24 cellular contexts compared by ENCODE assay signal in genomic region chr5:58077387-58077786, GRCh38.
DNase-seq lines count a peak whose midpoint lies in the region; ATAC-seq and TF ChIP-seq lines count a peak whose summit lies in the region.
"Had no signal": no experiment of that assay in that cellular context is flagged by ENCODE, and none has a peak within 500 bp of the region (broad histone marks: within the 10 kb centered on the region; RNA-seq: fewer than 3 reads in every experiment).

No MANE protein-coding gene starts in this region.

- ATAC-seq in heart left ventricle (no peak), left cardiac atrium (no peak), left ventricle myocardium superior (peak; percentile 52), GM19035 (IDR thresholded peaks at IDR 0.05; ENCODE audit: unreplicated experiment) (no peak), GM19023 (IDR thresholded peaks at IDR 0.05; ENCODE audit: unreplicated experiment) (no peak)
- ATAC-seq: natural killer cell, pancreas had no signal

- WGBS in heart left ventricle, 4 donors = 42 to 62% (median 52%) methylated on average over 3 of the region's 3 CpGs

- peaks cover 6 to 64% (median 50%) of the 10 kb centered on the region in 12 donors for H3K4me1 ChIP-seq in heart left ventricle
- peaks cover 0 to 18% (median 14%) of the 10 kb centered on the region in 4 donors for H3K4me1 ChIP-seq in tibial artery
- H3K4me1 ChIP-seq: pancreas had no signal

- H3K9me3 ChIP-seq in heart left ventricle (no peaks in the 10 kb centered on the region), tibial artery (no peaks in the 10 kb centered on the region)
- H3K9me3 ChIP-seq: pancreas had no signal

- DNase-seq in heart left ventricle = no peak
- DNase-seq in left cardiac atrium = no peak
- DNase-seq in astrocyte of the hippocampus (ENCODE audit: low read depth, low spot score) = peak; percentile 18
- peak; percentile 41 for DNase-seq in left ventricle myocardium superior
- no peak for DNase-seq in tibial artery
- DNase-seq in GOT3 (lab: John Stamatoyannopoulos, UW) = no peak
- DNase-seq: activated CD4-positive, alpha-beta memory T cell treated with anti-CD3 and anti-CD28 coated beads for 36 hours; activated CD4-positive, CD25-positive, alpha-beta regulatory T cell treated with anti-CD3 and anti-CD28 coated beads, Interleukin-2, amount 50 U/mL, for 72 hours; activated CD8-positive, alpha-beta memory T cell treated with anti-CD3 and anti-CD28 coated beads, Interleukin-2, amount 50 U/mL, for 4 hours; activated naive CD4-positive, alpha-beta T cell treated with anti-CD3 and anti-CD28 coated beads, Interleukin-2, amount 50 U/mL, for 16 hours; amniotic stem cell; caudate nucleus; HFFc6; islet precursor cell; natural killer cell; NCI-H1436 treated with DMSO at 0.1 percent for 48 hours; NCI-H510A treated with DMSO at 0.1 percent for 48 hours; pancreas; stimulated activated CD4-positive, alpha-beta T cell treated with anti-CD3 and anti-CD28 coated beads, Interleukin-12 subunit alpha, Interleukin-12 subunit beta, amount 100 ng/mL, for 4 hours; stimulated activated CD4-positive, alpha-beta T cell treated with anti-CD3 and anti-CD28 coated beads, Interleukin-4, amount 100 ng/mL, for 1 hour; substantia nigra; T-helper 1 cell had no signal

- H3K27me3 ChIP-seq in heart left ventricle = no peaks in the 10 kb centered on the region
- no peaks in the 10 kb centered on the region for H3K27me3 ChIP-seq in tibial artery
- H3K27me3 ChIP-seq: pancreas had no signal

- H3K36me3 ChIP-seq in heart left ventricle (no peaks in the 10 kb centered on the region), tibial artery (no peaks in the 10 kb centered on the region)
- H3K36me3 ChIP-seq: pancreas had no signal

- intact Hi-C loops in heart left ventricle (cut with DNase I) = loop anchor here in 9 of 10 donors (5.0 to 10.0 kb wide), 6 partner anchors 167 to 380 kb away; no protein-coding TSS in a partner anchor
- intact Hi-C loops in left cardiac atrium (cut with DNase I) = no loop called here
- intact Hi-C loops in left ventricle myocardium superior (cut with micrococcal nuclease) = no loop called here
- intact Hi-C loops in tibial artery (cut with DNase I; ENCODE audit: low total_unique reads) = no loop called here

- TF ChIP-seq POLR2A in heart left ventricle (IDR thresholded peaks at IDR 0.05) = no peak

- H3K4me3 ChIP-seq in heart left ventricle (no peak overlapping the region), tibial artery (no peak overlapping the region)
- H3K4me3 ChIP-seq: pancreas had no signal

- TF ChIP-seq CTCF in heart left ventricle (IDR thresholded peaks at IDR 0.05) = no peak
- no peak for TF ChIP-seq CTCF in tibial artery (IDR thresholded peaks at IDR 0.05)

- H3K27ac ChIP-seq in heart left ventricle = peak overlapping the region in 8 of 12 donors; percentile 1 to 82 (median 34)
- H3K27ac ChIP-seq in tibial artery = peak overlapping the region; percentile 10 to 30
- H3K27ac ChIP-seq: pancreas had no signal

Comparison
In these comparisons a context has a peak if more than half of its experiments do, and no peak if none do; other contexts are left out.
1. DNase-seq: peak in astrocyte of the hippocampus (single experiment) and left ventricle myocardium superior (single experiment); none in heart left ventricle (0 of 5), left cardiac atrium (single experiment), tibial artery (0 of 2) and GOT3 (single experiment).
2. intact Hi-C loops: an anchor here in heart left ventricle (5.0 to 10.0 kb wide); none called in left cardiac atrium, left ventricle myocardium superior and tibial artery.